20 cellular contexts compared by ENCODE assay signal in the genomic region with DNA sequence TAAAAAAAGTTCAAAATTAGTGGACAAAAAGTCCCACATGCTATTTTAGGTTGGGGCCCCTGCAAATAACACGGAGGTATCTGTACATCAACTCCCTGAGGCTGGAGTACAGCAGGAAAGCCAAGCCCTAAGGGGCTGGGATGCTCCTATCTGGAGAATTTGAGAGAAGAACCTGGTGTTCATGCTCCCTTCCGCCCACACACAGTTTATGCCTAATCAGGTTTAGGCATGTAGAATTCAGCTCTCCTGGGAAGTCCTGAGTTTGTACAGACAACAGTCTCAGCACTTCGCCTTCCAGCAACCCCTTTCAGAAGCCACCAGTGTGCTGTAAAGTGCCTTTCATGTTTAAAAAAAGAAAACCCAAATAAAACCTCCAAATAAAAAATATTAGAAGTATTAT.
DNase-seq lines count a peak whose midpoint lies in the region; ATAC-seq, FAIRE-seq and TF ChIP-seq lines count a peak whose summit lies in the region.
"Had no signal": no experiment of that assay in that cellular context is flagged by ENCODE, and none has a peak within 500 bp of the region (broad histone marks: within the 10 kb centered on the region; RNA-seq: fewer than 3 reads in every experiment).

No MANE protein-coding gene starts in this region.

- H4K20me1 ChIP-seq in keratinocyte (ENCODE audit: control insufficient read depth, extremely low read depth, insufficient read depth, low read length): no peaks in the 10 kb centered on the region
- H4K20me1 ChIP-seq: BLaER1 had no signal

- no peaks in the 10 kb centered on the region for H3K36me3 Mint-ChIP-seq in chondrocyte (ENCODE audit: low read depth)
- H3K36me3 Mint-ChIP-seq: CD4-positive, alpha-beta memory T cell had no signal

- no peak overlapping the region for H3K4me3 Mint-ChIP-seq in chondrocyte (ENCODE audit: unreplicated experiment)
- H3K4me3 Mint-ChIP-seq: CD4-positive, alpha-beta memory T cell had no signal

- no peaks in the 10 kb centered on the region for H3K27me3 Mint-ChIP-seq in chondrocyte (ENCODE audit: low read depth)
- H3K27me3 Mint-ChIP-seq: CD4-positive, alpha-beta memory T cell had no signal

- ATAC-seq in HG02571 (IDR thresholded peaks at IDR 0.05; ENCODE audit: unreplicated experiment): no peak

- intact Hi-C loops in A673 (cut with micrococcal nuclease; ENCODE audit: unreplicated experiment): no loop called here

- H3K9me3 Mint-ChIP-seq in chondrocyte (ENCODE audit: low read depth): peaks cover 9% of the 10 kb centered on the region

- H3K79me2 ChIP-seq in keratinocyte (ENCODE audit: control insufficient read depth, insufficient read depth, low read length): no peaks in the 10 kb centered on the region

- peaks cover 17% of the 10 kb centered on the region for H3K4me1 ChIP-seq in A673 (ENCODE audit: insufficient read depth, low read length, poor library complexity, severe bottlenecking)
- H3K4me1 ChIP-seq in keratinocyte (ENCODE audit: control insufficient read depth, extremely low read depth, insufficient read depth, low read length): peaks cover 28% of the 10 kb centered on the region
- H3K4me1 ChIP-seq: BLaER1 had no signal

- BruUV-seq in A673 (replicated peaks; lab: Mats Ljungman, UMichigan): no TSS peak

- H3K9me3 ChIP-seq in A673 (ENCODE audit: low read depth, low read length, poor library complexity, severe bottlenecking): no peaks in the 10 kb centered on the region
- H3K9me3 ChIP-seq in keratinocyte (ENCODE audit: control insufficient read depth, low read depth, low read length): no peaks in the 10 kb centered on the region
- H3K9me3 ChIP-seq: Peyer's patch had no signal

- peak overlapping the region; percentile 32 for H3K27ac Mint-ChIP-seq in chondrocyte (ENCODE audit: unreplicated experiment)
- H3K27ac Mint-ChIP-seq: CD4-positive, alpha-beta memory T cell had no signal

- no peaks in the 10 kb centered on the region for H3K9me1 ChIP-seq in keratinocyte (ENCODE audit: control insufficient read depth, extremely low read depth, insufficient read depth, low read length)

- POLR2A ChIA-PET in A673 (lab: Charles Lee; ENCODE audit: low non-redundant PET): no interaction called here

- H3K27ac ChIP-seq in A673 (ENCODE audit: low read depth, low read length, poor library complexity, severe bottlenecking) (no peak overlapping the region), keratinocyte (ENCODE audit: control insufficient read depth, insufficient read depth, low read length) (no peak overlapping the region)
- H3K27ac ChIP-seq: BLaER1, Peyer's patch, SK-N-MC had no signal

- H3K4me3 ChIP-seq in A673 (ENCODE audit: low read depth, low read length, poor library complexity, severe bottlenecking) (no peak overlapping the region), keratinocyte (ENCODE audit: control insufficient read depth in 2 of 3, extremely low read depth in 1 of 3, insufficient read depth in 2 of 3, low read depth in 1 of 3, low read length in 3 of 3) (no peak overlapping the region)
- H3K4me3 ChIP-seq: BLaER1, Peyer's patch, SK-N-MC had no signal

- CTCF ChIA-PET in A673 (lab: Charles Lee): no interaction called here

- FAIRE-seq in keratinocyte (lab: Jason Lieb, UNC): peak; percentile 99
- FAIRE-seq: H1 had no signal

- no peak overlapping the region for H3K9ac ChIP-seq in keratinocyte (ENCODE audit: control insufficient read depth, extremely low read depth, insufficient read depth, low read length)
- H3K9ac ChIP-seq: BLaER1 had no signal

- H3K36me3 ChIP-seq in A673 (ENCODE audit: insufficient read depth, low read length, poor library complexity, severe bottlenecking): no peaks in the 10 kb centered on the region
- H3K36me3 ChIP-seq in keratinocyte (ENCODE audit: control insufficient read depth in 2 of 2, extremely low read depth in 1 of 2, insufficient read depth in 2 of 2, low read length in 2 of 2): no peaks in the 10 kb centered on the region
- H3K36me3 ChIP-seq: BLaER1, Peyer's patch had no signal

- H3K4me2 ChIP-seq in keratinocyte (ENCODE audit: control insufficient read depth, extremely low read depth, insufficient read depth, low read depth, low read length): peak overlapping the region; percentile 61
- H3K4me2 ChIP-seq: BLaER1 had no signal

- H3K27me3 ChIP-seq in A673 (replicated peaks; ENCODE audit: insufficient read depth, low read depth, low read length, poor library complexity) (no peaks in the 10 kb centered on the region), keratinocyte (ENCODE audit: control insufficient read depth, extremely low read depth, insufficient read depth, low read length) (no peaks in the 10 kb centered on the region)
- H3K27me3 ChIP-seq: BLaER1, Peyer's patch had no signal

- TF ChIP-seq CTCF in A673 (conservative IDR thresholded peaks at IDR 0.05; ENCODE audit: low read depth, low read length) (no peak), chondrocyte (IDR thresholded peaks at IDR 0.05) (no peak), keratinocyte (optimal IDR thresholded peaks at IDR 0.05 in 1 of 3, IDR thresholded peaks at IDR 0.05 in 1 of 3, conservative IDR thresholded peaks at IDR 0.05 in 1 of 3; ENCODE audit: extremely low read depth in 1 of 3, insufficient read depth in 2 of 3, low read length in 3 of 3) (no peak)

- H2AFZ ChIP-seq in keratinocyte (ENCODE audit: control insufficient read depth, low read length): no peak overlapping the region

- dilution Hi-C loops in keratinocyte (cut with MboI; ENCODE audit: extremely low pct_ligation_motif_present, low sequenced_read_pairs): no loop called here

- DNase-seq in A673 (ENCODE audit: low spot score) (peak; percentile 27), NCI-H2171 treated with DMSO at 0.1 percent for 48 hours (lab: John Stamatoyannopoulos, UW) (peak; percentile 62), chondrocyte (ENCODE audit: low spot score) (no peak), keratinocyte (ENCODE audit: low read depth, low spot score) (peak; percentile 2), SKM-1 (lab: John Stamatoyannopoulos, UW; ENCODE audit: unreplicated experiment) (no peak)
- DNase-seq in stimulated activated CD4-positive, alpha-beta T cell treated with anti-CD3 and anti-CD28 coated beads, Interleukin-15, amount 100 ng/mL, for 24 hours: no peak
- DNase-seq in activated naive CD4-positive, alpha-beta T cell treated with Interleukin-2 at 50 U/mL for 16 hours: no peak
- DNase-seq: CD4-positive, alpha-beta memory T cell; DMS53; EL; KG1; MV-4-11; NCI-H1694 treated with DMSO at 0.1 percent for 48 hours; NCI-H446 treated with DMSO at 0.1 percent for 48 hours; Peyer's patch; Right ventricle myocardium superior had no signal

- peaks cover 41% of the 10 kb centered on the region for H3K4me1 Mint-ChIP-seq in chondrocyte (ENCODE audit: low read depth)
- H3K4me1 Mint-ChIP-seq: CD4-positive, alpha-beta memory T cell had no signal

Comparison
In these comparisons a context has a peak if more than half of its experiments do, and no peak if none do; other contexts are left out.
1. DNase-seq: peak in A673 (single experiment), NCI-H2171 treated with DMSO at 0.1 percent for 48 hours (single experiment) and keratinocyte (single experiment); none in chondrocyte (single experiment), stimulated activated CD4-positive, alpha-beta T cell treated with anti-CD3 and anti-CD28 coated beads, Interleukin-15, amount 100 ng/mL, for 24 hours (single experiment), SKM-1 (single experiment) and activated naive CD4-positive, alpha-beta T cell treated with Interleukin-2 at 50 U/mL for 16 hours (single experiment).